1 cellular context compared by ENCODE assay signal in the genomic region with DNA sequence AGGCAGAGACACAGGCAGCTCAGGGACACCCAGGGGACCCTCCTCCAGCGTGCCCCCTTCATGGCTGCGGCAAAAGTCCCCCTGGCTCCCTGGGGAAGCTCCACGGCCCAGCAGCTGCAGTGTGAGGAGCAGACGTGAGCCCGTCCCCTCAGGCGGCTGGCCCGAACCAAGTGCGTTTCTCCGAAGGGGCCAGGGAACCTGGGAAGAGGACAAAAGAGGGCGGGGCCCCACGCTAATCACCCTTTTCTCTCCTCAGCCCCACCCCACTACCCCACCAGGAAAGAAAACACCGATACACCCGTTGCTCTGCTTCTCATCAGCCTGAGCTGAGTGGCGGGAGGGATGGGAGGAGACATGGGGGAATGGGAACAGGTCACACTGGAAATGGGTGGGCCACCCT.
TF ChIP-seq lines count a peak whose summit lies in the region.

A gene with protein sequence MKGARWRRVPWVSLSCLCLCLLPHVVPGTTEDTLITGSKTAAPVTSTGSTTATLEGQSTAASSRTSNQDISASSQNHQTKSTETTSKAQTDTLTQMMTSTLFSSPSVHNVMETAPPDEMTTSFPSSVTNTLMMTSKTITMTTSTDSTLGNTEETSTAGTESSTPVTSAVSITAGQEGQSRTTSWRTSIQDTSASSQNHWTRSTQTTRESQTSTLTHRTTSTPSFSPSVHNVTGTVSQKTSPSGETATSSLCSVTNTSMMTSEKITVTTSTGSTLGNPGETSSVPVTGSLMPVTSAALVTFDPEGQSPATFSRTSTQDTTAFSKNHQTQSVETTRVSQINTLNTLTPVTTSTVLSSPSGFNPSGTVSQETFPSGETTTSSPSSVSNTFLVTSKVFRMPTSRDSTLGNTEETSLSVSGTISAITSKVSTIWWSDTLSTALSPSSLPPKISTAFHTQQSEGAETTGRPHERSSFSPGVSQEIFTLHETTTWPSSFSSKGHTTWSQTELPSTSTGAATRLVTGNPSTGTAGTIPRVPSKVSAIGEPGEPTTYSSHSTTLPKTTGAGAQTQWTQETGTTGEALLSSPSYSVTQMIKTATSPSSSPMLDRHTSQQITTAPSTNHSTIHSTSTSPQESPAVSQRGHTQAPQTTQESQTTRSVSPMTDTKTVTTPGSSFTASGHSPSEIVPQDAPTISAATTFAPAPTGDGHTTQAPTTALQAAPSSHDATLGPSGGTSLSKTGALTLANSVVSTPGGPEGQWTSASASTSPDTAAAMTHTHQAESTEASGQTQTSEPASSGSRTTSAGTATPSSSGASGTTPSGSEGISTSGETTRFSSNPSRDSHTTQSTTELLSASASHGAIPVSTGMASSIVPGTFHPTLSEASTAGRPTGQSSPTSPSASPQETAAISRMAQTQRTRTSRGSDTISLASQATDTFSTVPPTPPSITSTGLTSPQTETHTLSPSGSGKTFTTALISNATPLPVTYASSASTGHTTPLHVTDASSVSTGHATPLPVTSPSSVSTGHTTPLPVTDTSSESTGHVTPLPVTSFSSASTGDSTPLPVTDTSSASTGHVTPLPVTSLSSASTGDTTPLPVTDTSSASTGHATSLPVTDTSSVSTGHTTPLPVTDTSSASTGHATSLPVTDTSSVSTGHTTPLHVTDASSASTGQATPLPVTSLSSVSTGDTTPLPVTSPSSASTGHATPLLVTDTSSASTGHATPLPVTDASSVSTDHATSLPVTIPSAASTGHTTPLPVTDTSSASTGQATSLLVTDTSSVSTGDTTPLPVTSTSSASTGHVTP (N-terminal part only) (minus strand): TSS at position 174 of the 400 bp plus-strand sequence. CDS start 112 bp downstream, at position 62.

TF ChIP-seq in GM23338, 12 proteins besides CTCF, POLR2A, EP300 and RAD21 (continued from another document):
- TF ChIP-seq ZNF462 (CRISPR knock-in tag; IDR thresholded peaks at IDR 0.05) = no peak
- TF ChIP-seq, protein P1, sequence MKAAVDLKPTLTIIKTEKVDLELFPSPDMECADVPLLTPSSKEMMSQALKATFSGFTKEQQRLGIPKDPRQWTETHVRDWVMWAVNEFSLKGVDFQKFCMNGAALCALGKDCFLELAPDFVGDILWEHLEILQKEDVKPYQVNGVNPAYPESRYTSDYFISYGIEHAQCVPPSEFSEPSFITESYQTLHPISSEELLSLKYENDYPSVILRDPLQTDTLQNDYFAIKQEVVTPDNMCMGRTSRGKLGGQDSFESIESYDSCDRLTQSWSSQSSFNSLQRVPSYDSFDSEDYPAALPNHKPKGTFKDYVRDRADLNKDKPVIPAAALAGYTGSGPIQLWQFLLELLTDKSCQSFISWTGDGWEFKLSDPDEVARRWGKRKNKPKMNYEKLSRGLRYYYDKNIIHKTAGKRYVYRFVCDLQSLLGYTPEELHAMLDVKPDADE (IDR thresholded peaks at IDR 0.05) = no peak
- no peak for TF ChIP-seq ZNF331 (CRISPR knock-in tag; IDR thresholded peaks at IDR 0.05; ENCODE audit: low read depth)
- no peak for TF ChIP-seq STAT1 (IDR thresholded peaks at IDR 0.05; ENCODE audit: unreplicated experiment)
